28 cellular contexts compared by ENCODE assay signal in genomic region chr6:120576061-120576460, GRCh38.
"Had no signal": no experiment of that assay in that cellular context is flagged by ENCODE, and none has a peak within 500 bp of the region (broad histone marks: within the 10 kb centered on the region; RNA-seq: fewer than 3 reads in every experiment).

No MANE protein-coding gene starts in this region.

- DNase-seq: colonic mucosa; cortex of kidney; dermis blood vessel endothelial cell; dorsolateral prefrontal cortex; effector CD4-positive, alpha-beta T cell; effector CD8-positive, alpha-beta T cell; effector memory CD4-positive, alpha-beta T cell; effector memory CD8-positive, alpha-beta T cell; endodermal cell; erythroblast; esophagus squamous epithelium; foreskin fibroblast; foreskin keratinocyte; foreskin melanocyte; gastrocnemius medialis; glutamatergic neuron; head of caudate nucleus; heart left ventricle; heart right ventricle had no signal

- H3K36me3 ChIP-seq: colonic mucosa, esophagus muscularis mucosa, esophagus squamous epithelium, gastrocnemius medialis, gastroesophageal sphincter, heart left ventricle, heart right ventricle had no signal

- FAIRE-seq: colon, endometrium, endothelial cell of umbilical vein, frontal cortex had no signal

- ATAC-seq: effector memory CD8-positive, alpha-beta T cell; esophagus mucosa; foreskin keratinocyte; gastrocnemius medialis; gastroesophageal sphincter; heart left ventricle; heart right ventricle had no signal

- H3K4me1 ChIP-seq: colonic mucosa, esophagus muscularis mucosa, esophagus squamous epithelium, foreskin keratinocyte, gastrocnemius medialis, gastroesophageal sphincter, heart left ventricle, heart right ventricle had no signal

- H3K27ac ChIP-seq: colonic mucosa, coronary artery, dorsolateral prefrontal cortex, epithelial cell of prostate, esophagus muscularis mucosa, esophagus squamous epithelium, foreskin keratinocyte, gastrocnemius medialis, gastroesophageal sphincter, heart left ventricle, heart right ventricle had no signal

- H3K9me3 ChIP-seq: colonic mucosa, esophagus squamous epithelium, gastrocnemius medialis had no signal

- H3K27me3 ChIP-seq: colonic mucosa, dorsolateral prefrontal cortex, esophagus muscularis mucosa, esophagus squamous epithelium, foreskin keratinocyte, gastrocnemius medialis, gastroesophageal sphincter, heart left ventricle, heart right ventricle had no signal

- H3K4me3 ChIP-seq: colonic mucosa, coronary artery, dorsolateral prefrontal cortex, esophagus muscularis mucosa, esophagus squamous epithelium, gastrocnemius medialis, gastroesophageal sphincter, heart left ventricle, heart right ventricle had no signal
